10 cellular contexts compared by ENCODE assay signal in the genomic region with DNA sequence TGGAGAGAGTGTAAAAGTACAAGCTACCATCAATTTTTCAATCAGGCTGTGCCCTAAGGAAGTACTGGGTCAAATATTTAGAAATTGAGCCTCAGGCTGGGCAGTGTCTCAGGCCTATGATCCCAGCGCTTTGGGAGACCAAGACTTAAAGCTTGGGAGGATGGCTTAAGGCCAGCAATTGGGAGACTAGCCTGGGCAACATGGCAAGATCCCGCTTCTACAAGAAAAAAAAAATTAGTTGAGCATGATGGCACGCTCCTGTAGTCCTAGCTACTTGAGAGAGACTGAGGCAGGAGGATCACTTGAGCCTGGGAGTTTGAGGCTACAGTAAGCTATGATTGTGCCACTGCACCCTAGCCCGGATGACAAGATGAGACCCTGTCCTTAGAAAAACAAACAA. TPM values are rescaled to one million over a fixed set of nuclear protein-coding genes. Genes with fewer than 3 reads are reported as not detected.
DNase-seq lines count a peak whose midpoint lies in the region; ATAC-seq, FAIRE-seq and TF ChIP-seq lines count a peak whose summit lies in the region.
"Had no signal": no experiment of that assay in that cellular context is flagged by ENCODE, and none has a peak within 500 bp of the region (broad histone marks: within the 10 kb centered on the region; RNA-seq: fewer than 3 reads in every experiment).

No MANE protein-coding gene starts in this region.

- no peaks in the 10 kb centered on the region for H3K27me3 Mint-ChIP-seq in activated naive CD8-positive, alpha-beta T cell treated with anti-CD3 and anti-CD28 coated beads, Interleukin-2, amount 10 ng/mL, durations not matched to agents 7 days and 5 days
- H3K27me3 Mint-ChIP-seq in natural killer cell treated with Interleukin-12 subunit alpha and Interleukin-12 subunit beta and Interleukin-15 and Interleukin-18, amount 100 ng/mL, for 72 hours, result no peaks in the 10 kb centered on the region

- no TSS peak for BruUV-seq in HCT116 (replicated peaks; lab: Mats Ljungman, UMichigan)

- no peak for DNase-seq in HCT116 (ENCODE audit: low read depth, low spot score)
- DNase-seq in activated naive CD8-positive, alpha-beta T cell treated with anti-CD3 and anti-CD28 coated beads, Interleukin-2, amount 10 ng/mL, durations not matched to agents 7 days and 5 days, result no peak
- DNase-seq in natural killer cell treated with Interleukin-12 subunit alpha and Interleukin-12 subunit beta and Interleukin-15 and Interleukin-18, amount 100 ng/mL, for 72 hours (ENCODE audit: low spot score), result no peak
- no peak for DNase-seq in frontal cortex (ENCODE audit: low spot score in 2 of 2)
- no peak for DNase-seq in SW480 (ENCODE audit: low spot score)
- DNase-seq in mesenchymal stem cell, result no peak
- DNase-seq in cerebellar cortex (ENCODE audit: low spot score), result no peak
- DNase-seq: NCI-H1105 had no signal

- H3K36me3 Mint-ChIP-seq in activated naive CD8-positive, alpha-beta T cell treated with anti-CD3 and anti-CD28 coated beads, Interleukin-2, amount 10 ng/mL, durations not matched to agents 7 days and 5 days, result peaks cover 2% of the 10 kb centered on the region
- peaks cover 6% of the 10 kb centered on the region for H3K36me3 Mint-ChIP-seq in natural killer cell treated with Interleukin-12 subunit alpha and Interleukin-12 subunit beta and Interleukin-15 and Interleukin-18, amount 100 ng/mL, for 72 hours

- H3K9me3 ChIP-seq in HCT116 (ENCODE audit: control insufficient read depth in 1 of 2, insufficient read depth in 1 of 2, low read depth in 1 of 2, low read length in 2 of 2) (no peaks in the 10 kb centered on the region), mesenchymal stem cell (ENCODE audit: control insufficient read depth, low read length) (no peaks in the 10 kb centered on the region)

- peak overlapping the region; percentile 100 for H3K4me3 Mint-ChIP-seq in activated naive CD8-positive, alpha-beta T cell treated with anti-CD3 and anti-CD28 coated beads, Interleukin-2, amount 10 ng/mL, durations not matched to agents 7 days and 5 days
- peak overlapping the region; percentile 98 for H3K4me3 Mint-ChIP-seq in natural killer cell treated with Interleukin-12 subunit alpha and Interleukin-12 subunit beta and Interleukin-15 and Interleukin-18, amount 100 ng/mL, for 72 hours

- no peak for FAIRE-seq in frontal cortex (lab: Jason Lieb, UNC)
- FAIRE-seq: D721Med had no signal

- TF ChIP-seq CTCF in 22Rv1 (IDR thresholded peaks at IDR 0.05), result no peak
- no peak for TF ChIP-seq CTCF in HCT116 (IDR thresholded peaks at IDR 0.05 in 2 of 3, conservative IDR thresholded peaks at IDR 0.05 in 1 of 3; ENCODE audit: borderline replicate concordance in 1 of 3, insufficient read depth in 1 of 3, low read depth in 2 of 3, low read length in 2 of 3)

- peaks cover 4% of the 10 kb centered on the region; the same call in 1 of the 2 replicates for H4K20me1 ChIP-seq in HCT116 (ENCODE audit: insufficient read depth)

- WGBS in mesenchymal stem cell, result 97% methylated on average over 3 of the region's 4 CpGs

- H3K4me1 ChIP-seq in HCT116 (ENCODE audit: control insufficient read depth in 1 of 2, insufficient read depth in 2 of 2, low read length in 2 of 2) (peaks cover 21 to 28% of the 10 kb centered on the region in 2 experiments), mesenchymal stem cell (ENCODE audit: control insufficient read depth, insufficient read depth, low read depth, low read length) (peaks cover 5% of the 10 kb centered on the region)

- H2BK120ac ChIP-seq in mesenchymal stem cell (ENCODE audit: low read depth, low read length), result no peak overlapping the region

- no peak overlapping the region for H3K18ac ChIP-seq in mesenchymal stem cell (ENCODE audit: low read depth in 1 of 2, low read length in 2 of 2)

- H2AK5ac ChIP-seq in mesenchymal stem cell (ENCODE audit: low read length, severe bottlenecking), result no peak overlapping the region

- RAD21 ChIA-PET in HCT116 (lab: Charles Lee; ENCODE audit: low non-redundant PET in 1 of 2, low total read pairs in 2 of 2, uncharacterized antibody in 2 of 2, unreplicated experiment in 2 of 2), result no interaction called here

- TF ChIP-seq RAD21 in HCT116 (IDR thresholded peaks at IDR 0.05; ENCODE audit: low read depth), result no peak

- no peak overlapping the region for H3K4ac ChIP-seq in mesenchymal stem cell (ENCODE audit: low read depth in 1 of 2, low read length in 2 of 2)

- H3K4me3 ChIP-seq in HCT116 (replicated peaks in 1 of 2; ENCODE audit: low read depth in 1 of 2, low read length in 2 of 2), result no peak overlapping the region
- no peak overlapping the region for H3K4me3 ChIP-seq in mesenchymal stem cell (ENCODE audit: insufficient read depth in 1 of 2, low read depth in 1 of 2, low read length in 2 of 2)

- no peak overlapping the region for H2BK15ac ChIP-seq in mesenchymal stem cell (ENCODE audit: low read depth, poor library complexity, severe bottlenecking)

- H3K79me1 ChIP-seq in mesenchymal stem cell (replicated peaks; ENCODE audit: low read length, poor library complexity, severe bottlenecking), result peaks cover 1% of the 10 kb centered on the region

- POLR2A ChIA-PET in HCT116 (lab: Charles Lee), result no interaction called here
- POLR2A ChIA-PET in activated naive CD8-positive, alpha-beta T cell treated with anti-CD3 and anti-CD28 coated beads, Interleukin-2, amount 10 ng/mL, durations not matched to agents 7 days and 5 days (lab: Charles Lee), result interaction anchor here (1.6 to 3.0 kb wide), 2 partner anchors 20 to 356 kb away, joined by 3 to 20 read pairs; a partner anchor contains a TSS

- ATAC-seq in HCT116, result no peak
- ATAC-seq in activated naive CD8-positive, alpha-beta T cell treated with anti-CD3 and anti-CD28 coated beads, Interleukin-2, amount 10 ng/mL, durations not matched to agents 7 days and 5 days (ENCODE audit: low read depth), result no peak
- no peak for ATAC-seq in natural killer cell treated with Interleukin-12 subunit alpha and Interleukin-12 subunit beta and Interleukin-15 and Interleukin-18, amount 100 ng/mL, for 72 hours

- no peak overlapping the region for H3K23ac ChIP-seq in mesenchymal stem cell (ENCODE audit: low read length in 2 of 2)

- H3K4me1 Mint-ChIP-seq in activated naive CD8-positive, alpha-beta T cell treated with anti-CD3 and anti-CD28 coated beads, Interleukin-2, amount 10 ng/mL, durations not matched to agents 7 days and 5 days, result peaks cover 36% of the 10 kb centered on the region
- H3K4me1 Mint-ChIP-seq in natural killer cell treated with Interleukin-12 subunit alpha and Interleukin-12 subunit beta and Interleukin-15 and Interleukin-18, amount 100 ng/mL, for 72 hours (ENCODE audit: low read depth in 2 of 2), result peaks cover 34 to 36% of the 10 kb centered on the region in 2 donors

- peaks cover 26% of the 10 kb centered on the region for H3K79me2 ChIP-seq in HCT116 (ENCODE audit: insufficient read depth, low read length)

- H3K27ac ChIP-seq in 22Rv1 (peak overlapping the region; percentile 98), HCT116 (ENCODE audit: low read depth, low read length) (peak overlapping the region; percentile 91; the same call in 1 of the 2 replicates), mesenchymal stem cell (ENCODE audit: low read length, poor library complexity, severe bottlenecking) (no peak overlapping the region)

- H4K91ac ChIP-seq in mesenchymal stem cell (ENCODE audit: low read length), result no peak overlapping the region

- no peak overlapping the region for H2BK12ac ChIP-seq in mesenchymal stem cell (ENCODE audit: low read length in 2 of 2)

- H3K27ac Mint-ChIP-seq in activated naive CD8-positive, alpha-beta T cell treated with anti-CD3 and anti-CD28 coated beads, Interleukin-2, amount 10 ng/mL, durations not matched to agents 7 days and 5 days, result peak overlapping the region; percentile 100
- H3K27ac Mint-ChIP-seq in natural killer cell treated with Interleukin-12 subunit alpha and Interleukin-12 subunit beta and Interleukin-15 and Interleukin-18, amount 100 ng/mL, for 72 hours, result peak overlapping the region; percentile 97 to 100

- H2BK5ac ChIP-seq in mesenchymal stem cell (ENCODE audit: low read depth, low read length, poor library complexity, severe bottlenecking), result no peak overlapping the region

- H4K8ac ChIP-seq in mesenchymal stem cell (ENCODE audit: low read length), result no peak overlapping the region

- H3K4me2 ChIP-seq in HCT116 (ENCODE audit: low read length) (no peak overlapping the region), mesenchymal stem cell (ENCODE audit: low read length, poor library complexity, severe bottlenecking) (no peak overlapping the region)

- no peaks in the 10 kb centered on the region for H3K27me3 ChIP-seq in HCT116 (ENCODE audit: insufficient read depth, low read length)
- no peaks in the 10 kb centered on the region for H3K27me3 ChIP-seq in mesenchymal stem cell (ENCODE audit: control insufficient read depth in 1 of 2, insufficient read depth in 1 of 2, low read length in 2 of 2)

- no peak overlapping the region for H3K9ac ChIP-seq in HCT116 (ENCODE audit: low read length)
- no peak overlapping the region for H3K9ac ChIP-seq in mesenchymal stem cell (ENCODE audit: low read length)

- CTCF ChIA-PET in HCT116 (lab: Charles Lee), result no interaction called here

- H3K14ac ChIP-seq in mesenchymal stem cell (ENCODE audit: low read length in 2 of 2), result no peak overlapping the region

- H3K9me3 Mint-ChIP-seq in activated naive CD8-positive, alpha-beta T cell treated with anti-CD3 and anti-CD28 coated beads, Interleukin-2, amount 10 ng/mL, durations not matched to agents 7 days and 5 days, result no peaks in the 10 kb centered on the region
- no peaks in the 10 kb centered on the region for H3K9me3 Mint-ChIP-seq in natural killer cell treated with Interleukin-12 subunit alpha and Interleukin-12 subunit beta and Interleukin-15 and Interleukin-18, amount 100 ng/mL, for 72 hours

- H2AFZ ChIP-seq in HCT116 (ENCODE audit: low read depth, low read length, poor library complexity, severe bottlenecking) (no peak overlapping the region), mesenchymal stem cell (ENCODE audit: low read depth, low read length) (no peak overlapping the region)

- intact Hi-C loops in HCT116 (cut with micrococcal nuclease), result loop anchor here (5.0 to 10.0 kb wide), 2 partner anchors 270 to 353 kb away; a partner anchor contains a TSS

- no peaks in the 10 kb centered on the region for H3K9me2 ChIP-seq in HCT116 (ENCODE audit: insufficient read depth)

- no peaks in the 10 kb centered on the region for H3K36me3 ChIP-seq in HCT116 (ENCODE audit: control insufficient read depth in 1 of 2, insufficient read depth in 2 of 2, low read length in 2 of 2)
- H3K36me3 ChIP-seq in mesenchymal stem cell (ENCODE audit: control insufficient read depth in 1 of 2, insufficient read depth in 2 of 2, low read depth in 1 of 2, low read length in 2 of 2), result peaks cover 0 to 3% of the 10 kb centered on the region in 2 experiments

- no peak for TF ChIP-seq POLR2A in HCT116 (IDR thresholded peaks at IDR 0.05; ENCODE audit: borderline replicate concordance, extremely low read depth, insufficient read depth, insufficient read length)

RNA-seq across cellular contexts. Expression of a gene that starts 2.0 kb away (rescaled TPM):
- total RNA-seq in HCT116 (2021; ENCODE audit: unreplicated experiment) (69.5 TPM), frontal cortex (84.8 TPM)
- 35.2 and 42.6 TPM in 2 replicates for polyA plus RNA-seq in HCT116 (2012)
- 10 to 100 TPM; 66.8 to 73.9 TPM for total RNA-seq in activated naive CD8-positive, alpha-beta T cell treated with anti-CD3 and anti-CD28 coated beads, Interleukin-2, amount 10 ng/mL, durations not matched to agents 7 days and 5 days
- 100 to 1,000 TPM in 1 of 2 donors, 10 to 100 TPM in 1; 88.8 to 131 TPM for total RNA-seq in natural killer cell treated with Interleukin-12 subunit alpha and Interleukin-12 subunit beta and Interleukin-15 and Interleukin-18, amount 100 ng/mL, for 72 hours
- polyA plus RNA-seq in mesenchymal stem cell (2013, experiment 1 of 2), result 82.8 TPM
- 76.9 TPM for polyA plus RNA-seq in mesenchymal stem cell (2013, experiment 2 of 2)
